8 cellular contexts compared by ENCODE assay signal in genomic region chr1:39960461-39960958, GRCh38. TPM values are rescaled to one million over a fixed set of nuclear protein-coding genes. Genes with fewer than 3 reads are reported as not detected.
DNase-seq lines count a peak whose midpoint lies in the region; ATAC-seq and TF ChIP-seq lines count a peak whose summit lies in the region.

No MANE protein-coding gene starts in this region.

- ATAC-seq in Right ventricle myocardium inferior, result no peak
- peak; percentile 46 for ATAC-seq in HG03280 (IDR thresholded peaks at IDR 0.05; ENCODE audit: unreplicated experiment)
- ATAC-seq in sciatic nerve, result peak; percentile 66
- no peak for ATAC-seq in GM18517 (IDR thresholded peaks at IDR 0.05; ENCODE audit: unreplicated experiment)

- WGBS in mammary epithelial cell (ENCODE audit: low coverage, missing lambda C conversion rate), result 1% methylated on average over 11 of the region's 12 CpGs

- no peaks in the 10 kb centered on the region for H3K36me3 ChIP-seq in right atrium auricular region
- H3K36me3 ChIP-seq in mammary epithelial cell (ENCODE audit: insufficient read depth, low read length), result peaks cover 34% of the 10 kb centered on the region
- no peaks in the 10 kb centered on the region for H3K36me3 ChIP-seq in effector memory CD4-positive, alpha-beta T cell (ENCODE audit: control insufficient read depth, insufficient read depth, low read length)

- H4K20me1 ChIP-seq in mammary epithelial cell (ENCODE audit: insufficient read depth, low read length), result no peaks in the 10 kb centered on the region

- TF ChIP-seq CTCF in right atrium auricular region (IDR thresholded peaks at IDR 0.05) (no peak), mammary epithelial cell (conservative IDR thresholded peaks at IDR 0.05 in 1 of 2, IDR thresholded peaks at IDR 0.05 in 1 of 2; ENCODE audit: extremely low read depth in 1 of 2, insufficient read depth in 1 of 2, low read depth in 1 of 2, low read length in 2 of 2) (no peak)

- H3K4me1 ChIP-seq in right atrium auricular region, result peaks cover 0 to 9% of the 10 kb centered on the region in 2 donors
- H3K4me1 ChIP-seq in mammary epithelial cell (ENCODE audit: insufficient read depth, low read length), result peaks cover 39% of the 10 kb centered on the region
- H3K4me1 ChIP-seq in effector memory CD4-positive, alpha-beta T cell (ENCODE audit: control insufficient read depth, insufficient read depth, low read length, poor library complexity, severe bottlenecking), result peaks cover 7% of the 10 kb centered on the region

- H3K27ac ChIP-seq in right atrium auricular region, result no peak overlapping the region
- no peak overlapping the region for H3K27ac ChIP-seq in mammary epithelial cell (ENCODE audit: insufficient read depth, low read depth, low read length)
- no peak overlapping the region for H3K27ac ChIP-seq in effector memory CD4-positive, alpha-beta T cell (ENCODE audit: insufficient read depth, low read length, poor library complexity, severe bottlenecking)

- BruUV-seq in mammary epithelial cell (replicated peaks; lab: Mats Ljungman, UMichigan), result no TSS peak

- H3K9me3 ChIP-seq in right atrium auricular region (no peaks in the 10 kb centered on the region), mammary epithelial cell (replicated peaks; ENCODE audit: insufficient read depth, low read length) (no peaks in the 10 kb centered on the region)
- H3K9me3 ChIP-seq in effector memory CD4-positive, alpha-beta T cell (ENCODE audit: control insufficient read depth, low read length), result no peaks in the 10 kb centered on the region

- H3K4me3 ChIP-seq in right atrium auricular region, result no peak overlapping the region
- no peak overlapping the region for H3K4me3 ChIP-seq in mammary epithelial cell (replicated peaks in 1 of 3; ENCODE audit: insufficient read depth in 1 of 3, low read depth in 2 of 3, low read length in 3 of 3)
- no peak overlapping the region for H3K4me3 ChIP-seq in effector memory CD4-positive, alpha-beta T cell (ENCODE audit: insufficient read depth, low read depth, low read length, poor library complexity, severe bottlenecking)

- dilution Hi-C loops in mammary epithelial cell (cut with HindIII; ENCODE audit: low sequenced_read_pairs), result no loop called here

- H3K4me2 ChIP-seq in mammary epithelial cell (ENCODE audit: insufficient read depth, low read depth, low read length), result peak overlapping the region; percentile 61

- intact Hi-C loops in Right ventricle myocardium inferior (cut with DNase I) (no loop called here), mammary epithelial cell (cut with micrococcal nuclease) (loop anchor here (1.0 kb wide), 1 partner anchor 41 kb away; no protein-coding TSS in a partner anchor), sciatic nerve (cut with DNase I) (no loop called here)

- H2AFZ ChIP-seq in mammary epithelial cell (ENCODE audit: low read depth, low read length), result no peak overlapping the region

- DNase-seq in Right ventricle myocardium inferior (ENCODE audit: missing footprints) (peak; percentile 81), right atrium auricular region (ENCODE audit: low spot score) (no peak), NCI-H510A (lab: John Stamatoyannopoulos, UW) (peak; percentile 100), mammary epithelial cell (peak; percentile 79), sciatic nerve (ENCODE audit: low spot score) (no peak)
- DNase-seq in effector memory CD4-positive, alpha-beta T cell, result no peak

- H3K27me3 ChIP-seq in right atrium auricular region (no peaks in the 10 kb centered on the region), mammary epithelial cell (ENCODE audit: insufficient read depth, low read length) (no peaks in the 10 kb centered on the region)
- no peaks in the 10 kb centered on the region for H3K27me3 ChIP-seq in effector memory CD4-positive, alpha-beta T cell (replicated peaks; ENCODE audit: control insufficient read depth, insufficient read depth, low read length, poor library complexity, severe bottlenecking)

- CTCF ChIA-PET in mammary epithelial cell (lab: Charles Lee; ENCODE audit: low non-redundant PET), result no interaction called here

- H3K9ac ChIP-seq in mammary epithelial cell (ENCODE audit: insufficient read depth, low read length), result no peak overlapping the region

- in situ Hi-C loops in mammary epithelial cell (cut with MboI; ENCODE audit: low sequenced_read_pairs in 2 of 2), result no loop called here

- H3K79me2 ChIP-seq in mammary epithelial cell (ENCODE audit: insufficient read depth, low read length), result peaks cover 91% of the 10 kb centered on the region

RNA-seq across cellular contexts. Expression of gene MFSD2A, which starts 5.6 kb away (rescaled TPM):
- total RNA-seq in Right ventricle myocardium inferior (0.65 TPM), right atrium auricular region (1 to 10 TPM; 2.6 to 5.1 TPM), mammary epithelial cell (10 to 100 TPM; 14.3 to 54.0 TPM), sciatic nerve (12.3 TPM)
- 49.3 TPM for polyA plus RNA-seq in mammary epithelial cell
- polyA minus RNA-seq in mammary epithelial cell, result 67.4 TPM

RNA-seq across cellular contexts. Expression of gene MYCL, which starts 58.8 kb away (rescaled TPM):
- total RNA-seq in Right ventricle myocardium inferior (1.1 TPM), right atrium auricular region (1 to 10 TPM in 1 of 2 donors, under 1 TPM in 1; 0.70 to 1.3 TPM), mammary epithelial cell (1 to 10 TPM; 3.1 to 4.5 TPM), sciatic nerve (2.5 TPM)
- 2.3 TPM for polyA plus RNA-seq in mammary epithelial cell
- 1.6 TPM for polyA minus RNA-seq in mammary epithelial cell

Comparison
In these comparisons a context has a peak if more than half of its experiments do, and no peak if none do; other contexts are left out.
1. DNase-seq: peak in Right ventricle myocardium inferior (single experiment), NCI-H510A (single experiment) and mammary epithelial cell (single experiment); none in right atrium auricular region (single experiment), sciatic nerve (single experiment) and effector memory CD4-positive, alpha-beta T cell (0 of 3).
2. ATAC-seq: peak in HG03280 (single experiment) and sciatic nerve (single experiment); none in Right ventricle myocardium inferior (single experiment) and GM18517 (single experiment).